Comparison of ENCODE assay signal across 23 cellular contexts in genomic region chr7:132793474-132793873, GRCh38.
A peak's percentile ranks its signal among the peaks of the same experiment; 100 is the strongest.
DNase-seq lines count a peak whose midpoint lies in the region; ATAC-seq and TF ChIP-seq lines count a peak whose summit lies in the region.
"Had no signal": no experiment of that assay in that cellular context is flagged by ENCODE, and none has a peak within 500 bp of the region (broad histone marks: within the 10 kb centered on the region; RNA-seq: fewer than 3 reads in every experiment).

No MANE protein-coding gene starts in this region.

- H3K27ac ChIP-seq in heart left ventricle (no peak overlapping the region), left ventricle myocardium inferior (replicated peaks) (no peak overlapping the region)
- H3K27ac ChIP-seq: A549; BLaER1 treated with 17β-estradiol and CSF1 and Interleukin-3, amounts not matched to agents 10 nM and 100 nM had no signal

- H3K4me3 ChIP-seq in heart left ventricle (no peak overlapping the region), left ventricle myocardium inferior (no peak overlapping the region)
- H3K4me3 ChIP-seq: A549; BLaER1 treated with 17β-estradiol and CSF1 and Interleukin-3, amounts not matched to agents 10 nM and 100 nM; GM23338 had no signal

- TF ChIP-seq CTCF in heart left ventricle (IDR thresholded peaks at IDR 0.05) (no peak), left ventricle myocardium inferior (IDR thresholded peaks at IDR 0.05; ENCODE audit: borderline replicate concordance) (no peak)

- intact Hi-C loops in heart left ventricle (cut with DNase I) (no loop called here), left ventricle myocardium inferior (cut with micrococcal nuclease) (no loop called here)

- no peak for TF ChIP-seq POLR2A in heart left ventricle (IDR thresholded peaks at IDR 0.05)

- WGBS in heart left ventricle, 4 donors = 28 to 55% (median 36%) methylated on average over 3 of the region's 3 CpGs

- peak in 1 of 5 donors; percentile 42 for DNase-seq in heart left ventricle
- no peak for DNase-seq in left ventricle myocardium inferior
- DNase-seq in LHCN-M2 (ENCODE audit: low read depth) = peak; percentile 71
- DNase-seq in dermis blood vessel endothelial cell = peak; percentile 45
- peak; percentile 29 for DNase-seq in pulmonary artery endothelial cell (ENCODE audit: low read depth, low spot score)
- no peak for DNase-seq in HPDE6-E6E7 (ENCODE audit: extremely low spot score)
- DNase-seq in COLO829 (ENCODE audit: low spot score) = no peak
- DNase-seq: 8988T; ACHN; AML-193; BE2C; Calu3; CD4-positive, alpha-beta T cell; CD8-positive, alpha-beta memory T cell; COR-L47; DMS53; DMS79 treated with DMSO at 0.1 percent for 48 hours; GF-D8; H9 had no signal

- H3K36me3 ChIP-seq in heart left ventricle (peaks cover 0 to 18% (median 5%) of the 10 kb centered on the region in 9 donors), left ventricle myocardium inferior (peaks cover 15% of the 10 kb centered on the region)

- ATAC-seq in heart left ventricle = peak in 3 of 4 donors; percentile 33 to 57 (median 55)
- ATAC-seq: A549, GM23338, HCT116 had no signal

- peaks cover 0 to 29% (median 7%) of the 10 kb centered on the region in 12 donors for H3K4me1 ChIP-seq in heart left ventricle
- H3K4me1 ChIP-seq in left ventricle myocardium inferior = peaks cover 35% of the 10 kb centered on the region

- H3K27me3 ChIP-seq in heart left ventricle = no peaks in the 10 kb centered on the region
- H3K27me3 ChIP-seq in left ventricle myocardium inferior (ENCODE audit: low read depth) = no peaks in the 10 kb centered on the region
- H3K27me3 ChIP-seq: BE2C; BLaER1 treated with 17β-estradiol and CSF1 and Interleukin-3, amounts not matched to agents 10 nM and 100 nM had no signal

- no peaks in the 10 kb centered on the region for H3K9me3 ChIP-seq in heart left ventricle
- H3K9me3 ChIP-seq in left ventricle myocardium inferior (replicated peaks) = no peaks in the 10 kb centered on the region
- H3K9me3 ChIP-seq: A549, BE2C had no signal

Comparison
In these comparisons a context has a peak if more than half of its experiments do, and no peak if none do; other contexts are left out.
1. DNase-seq: peak in LHCN-M2 (single experiment), dermis blood vessel endothelial cell (single experiment) and pulmonary artery endothelial cell (single experiment); none in left ventricle myocardium inferior (single experiment), HPDE6-E6E7 (single experiment) and COLO829 (single experiment).